7 cellular contexts compared by ENCODE assay signal in genomic region chr7:77425151-77426051, GRCh38. TPM values are rescaled to one million over a fixed set of nuclear protein-coding genes. Genes with fewer than 3 reads are reported as not detected.
DNase-seq lines count a peak whose midpoint lies in the region; ATAC-seq and FAIRE-seq lines count a peak whose summit lies in the region.

No MANE protein-coding gene starts in this region.

- peak; percentile 86 for FAIRE-seq in RCC 7860 (lab: Jason Lieb, UNC)

- H3K4me3 Mint-ChIP-seq in stimulated activated memory B cell treated with anti-CD40 and anti-IgM and Interleukin-4, amounts not matched to agents 10 μg/mL and 1 μg/mL and 100 μg/mL, for 72 hours: peak overlapping the region; percentile 76

- peak overlapping the region; percentile 91 for H3K27ac Mint-ChIP-seq in stimulated activated memory B cell treated with anti-CD40 and anti-IgM and Interleukin-4, amounts not matched to agents 10 μg/mL and 1 μg/mL and 100 μg/mL, for 72 hours

- H3K9me3 Mint-ChIP-seq in stimulated activated memory B cell treated with anti-CD40 and anti-IgM and Interleukin-4, amounts not matched to agents 10 μg/mL and 1 μg/mL and 100 μg/mL, for 72 hours: no peaks in the 10 kb centered on the region

- peak; percentile 41 for DNase-seq in H4 (ENCODE audit: low spot score)
- DNase-seq in RCC 7860 (ENCODE audit: low spot score): peak; percentile 75
- peak; percentile 82 for DNase-seq in foreskin melanocyte
- no peak for DNase-seq in stimulated activated naive CD8-positive, alpha-beta T cell treated with anti-CD3 and anti-CD28 coated beads, Interleukin-15, Interleukin-2, amounts not matched to agents 100 U/mL and 50 U/mL, for 24 hours
- no peak for DNase-seq in NCI-H526 treated with DMSO at 0.1 percent for 48 hours (lab: John Stamatoyannopoulos, UW)

- H3K4me1 Mint-ChIP-seq in stimulated activated memory B cell treated with anti-CD40 and anti-IgM and Interleukin-4, amounts not matched to agents 10 μg/mL and 1 μg/mL and 100 μg/mL, for 72 hours: peaks cover 41% of the 10 kb centered on the region

- no peak for ATAC-seq in stimulated activated memory B cell treated with anti-CD40 and anti-IgM and Interleukin-4, amounts not matched to agents 10 μg/mL and 1 μg/mL and 100 μg/mL, for 72 hours
- no peak for ATAC-seq in stimulated activated naive CD8-positive, alpha-beta T cell treated with anti-CD3 and anti-CD28 coated beads, Interleukin-15, Interleukin-2, amounts not matched to agents 100 U/mL and 50 U/mL, for 24 hours
- ATAC-seq in GM21515 (IDR thresholded peaks at IDR 0.05; ENCODE audit: unreplicated experiment): no peak

- H3K27me3 Mint-ChIP-seq in stimulated activated memory B cell treated with anti-CD40 and anti-IgM and Interleukin-4, amounts not matched to agents 10 μg/mL and 1 μg/mL and 100 μg/mL, for 72 hours: no peaks in the 10 kb centered on the region

- no peaks in the 10 kb centered on the region for H3K36me3 Mint-ChIP-seq in stimulated activated memory B cell treated with anti-CD40 and anti-IgM and Interleukin-4, amounts not matched to agents 10 μg/mL and 1 μg/mL and 100 μg/mL, for 72 hours

RNA-seq across cellular contexts. Expression of gene GSAP, which starts 9.3 kb away (rescaled TPM):
- 2.1 and 5.0 TPM in 2 replicates for total RNA-seq in H4 (2014; rRNA removed; shearing (Covaris generic))

Comparison
In these comparisons a context has a peak if more than half of its experiments do, and no peak if none do; other contexts are left out.
1. DNase-seq: peak in H4 (single experiment), RCC 7860 (single experiment) and foreskin melanocyte (single experiment); none in stimulated activated naive CD8-positive, alpha-beta T cell treated with anti-CD3 and anti-CD28 coated beads, Interleukin-15, Interleukin-2, amounts not matched to agents 100 U/mL and 50 U/mL, for 24 hours (single experiment) and NCI-H526 treated with DMSO at 0.1 percent for 48 hours (single experiment).